ENCODE assay signal across 8 cellular contexts in genomic region chr5:52709171-52709925, GRCh38.
DNase-seq lines count a peak whose midpoint lies in the region; ATAC-seq and TF ChIP-seq lines count a peak whose summit lies in the region.

No MANE protein-coding gene starts in this region.

- peaks cover 84% of the 10 kb centered on the region for H3K4me1 ChIP-seq in DND-41 (ENCODE audit: insufficient read depth, low read length)
- H3K4me1 ChIP-seq in MM.1S (ENCODE audit: low read length), result peaks cover 10% of the 10 kb centered on the region; the same call in 1 of the 2 replicates

- no peaks in the 10 kb centered on the region for H4K20me1 ChIP-seq in DND-41 (ENCODE audit: insufficient read depth, low read length)
- no peaks in the 10 kb centered on the region for H4K20me1 ChIP-seq in MM.1S (ENCODE audit: insufficient read depth, low read length)

- H3K27ac ChIP-seq in DND-41 (ENCODE audit: low read length), result peak overlapping the region; percentile 80
- no peak overlapping the region for H3K27ac ChIP-seq in MM.1S (ENCODE audit: low read length)

- H3K79me2 ChIP-seq in DND-41 (ENCODE audit: insufficient read depth, low read length) (no peaks in the 10 kb centered on the region), MM.1S (ENCODE audit: low read length) (no peaks in the 10 kb centered on the region)

- H3K36me3 ChIP-seq in DND-41 (ENCODE audit: insufficient read depth, low read length) (no peaks in the 10 kb centered on the region), MM.1S (replicated peaks; ENCODE audit: insufficient read depth, low read length) (no peaks in the 10 kb centered on the region)

- H2AFZ ChIP-seq in DND-41 (ENCODE audit: low read depth, low read length) (no peak overlapping the region), MM.1S (ENCODE audit: low read length) (no peak overlapping the region)

- H3K4me3 ChIP-seq in DND-41 (ENCODE audit: low read depth in 1 of 2, low read length in 2 of 2) (no peak overlapping the region), fibroblast of villous mesenchyme (ENCODE audit: low read depth, low read length) (no peak overlapping the region), MM.1S (ENCODE audit: low read length) (no peak overlapping the region)

- peak overlapping the region; percentile 22; the same call in 1 of the 2 replicates for H3K9ac ChIP-seq in DND-41 (ENCODE audit: low read depth, low read length)
- no peak overlapping the region for H3K9ac ChIP-seq in MM.1S (ENCODE audit: low read length)

- no peaks in the 10 kb centered on the region for H3K27me3 ChIP-seq in DND-41 (ENCODE audit: insufficient read depth, low read length, poor library complexity)
- no peaks in the 10 kb centered on the region for H3K27me3 ChIP-seq in MM.1S (replicated peaks; ENCODE audit: insufficient read depth, low read length)

- H3F3A ChIP-seq in MM.1S (ENCODE audit: insufficient read depth, low read length), result no peaks in the 10 kb centered on the region

- peak; percentile 48 for ATAC-seq in DND-41 (ENCODE audit: insufficient read depth, low read depth)

- no peaks in the 10 kb centered on the region for H3K9me3 ChIP-seq in DND-41 (ENCODE audit: insufficient read depth, low read length, severe bottlenecking)
- no peaks in the 10 kb centered on the region for H3K9me3 ChIP-seq in MM.1S (replicated peaks; ENCODE audit: insufficient read depth, low read length)

- TF ChIP-seq CTCF in DND-41 (IDR thresholded peaks at IDR 0.05; ENCODE audit: borderline replicate concordance, extremely low read depth, low read length, poor library complexity, severe bottlenecking) (no peak), GM20000 (IDR thresholded peaks at IDR 0.05; ENCODE audit: extremely low read depth, missing control alignments) (no peak), fibroblast of villous mesenchyme (IDR thresholded peaks at IDR 0.05; ENCODE audit: insufficient read depth, low read depth, low read length) (no peak), MM.1S (IDR thresholded peaks at IDR 0.05; ENCODE audit: low read length) (no peak)

- no peaks in the 10 kb centered on the region for H3K9me2 ChIP-seq in MM.1S (replicated peaks; ENCODE audit: insufficient read depth, low read length)

- H3K4me2 ChIP-seq in DND-41 (ENCODE audit: insufficient read depth, low read length) (peak overlapping the region; percentile 33), MM.1S (ENCODE audit: low read depth, low read length) (no peak overlapping the region)

- DNase-seq in DND-41 (peak; percentile 41), GM20000 (ENCODE audit: low spot score) (peak; percentile 36), LHCN-M2 (ENCODE audit: low read depth) (peak; percentile 78), fibroblast of villous mesenchyme (ENCODE audit: low read depth) (peak; percentile 59), T1000 (lab: John Stamatoyannopoulos, UW) (no peak), iPS-NIHi11 (ENCODE audit: low spot score) (no peak), MM.1S (no peak), midbrain (lab: John Stamatoyannopoulos, UW) (no peak)

Comparison
In these comparisons a context has a peak if more than half of its experiments do, and no peak if none do; other contexts are left out.
1. DNase-seq: peak in DND-41 (single experiment), GM20000 (single experiment), LHCN-M2 (single experiment) and fibroblast of villous mesenchyme (single experiment); none in T1000 (single experiment), iPS-NIHi11 (single experiment), MM.1S (single experiment) and midbrain (single experiment).